Comparison of ENCODE assay signal across 1 cellular context in the genomic region with DNA sequence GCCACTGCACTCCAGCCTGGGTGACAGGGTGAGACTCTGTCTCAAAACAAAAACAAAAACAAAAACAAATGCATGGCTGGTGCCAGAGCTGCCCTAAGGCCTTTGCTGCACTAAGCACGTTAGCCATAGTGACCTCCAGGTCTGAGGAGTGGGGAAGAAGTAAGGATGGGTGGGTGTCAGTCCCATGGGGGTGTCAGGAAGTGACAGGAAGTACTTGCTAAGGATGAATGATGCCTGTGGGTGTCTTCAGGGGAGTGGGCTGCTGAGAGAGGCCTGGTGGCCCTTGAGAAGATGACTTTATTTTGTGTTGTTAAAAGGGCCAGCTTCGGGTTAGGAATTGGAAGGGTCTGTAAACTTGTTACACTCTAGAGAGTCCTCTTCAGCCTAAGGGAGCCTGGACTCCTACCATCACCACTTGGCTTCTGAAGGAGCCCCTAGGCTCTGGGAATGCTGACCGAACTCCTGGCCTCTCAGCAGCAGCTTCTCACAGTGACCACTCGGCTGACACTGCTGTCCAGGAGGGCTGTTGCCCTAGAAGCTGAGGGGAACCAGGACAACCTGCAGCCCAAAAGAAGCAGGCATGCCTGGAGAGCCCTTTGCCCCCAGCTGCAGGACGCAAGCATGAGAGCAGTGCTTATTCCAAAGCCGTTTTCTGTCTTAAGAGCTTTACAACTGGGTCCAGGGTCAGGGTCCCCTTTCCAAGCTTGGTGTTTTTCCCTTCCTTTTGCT.
TF ChIP-seq lines count a peak whose summit lies in the region.

No MANE protein-coding gene starts in this region.

TF ChIP-seq in WTC11, 78 proteins besides CTCF, POLR2A, EP300 and RAD21 (continued from another document):
- TF ChIP-seq, protein P1, sequence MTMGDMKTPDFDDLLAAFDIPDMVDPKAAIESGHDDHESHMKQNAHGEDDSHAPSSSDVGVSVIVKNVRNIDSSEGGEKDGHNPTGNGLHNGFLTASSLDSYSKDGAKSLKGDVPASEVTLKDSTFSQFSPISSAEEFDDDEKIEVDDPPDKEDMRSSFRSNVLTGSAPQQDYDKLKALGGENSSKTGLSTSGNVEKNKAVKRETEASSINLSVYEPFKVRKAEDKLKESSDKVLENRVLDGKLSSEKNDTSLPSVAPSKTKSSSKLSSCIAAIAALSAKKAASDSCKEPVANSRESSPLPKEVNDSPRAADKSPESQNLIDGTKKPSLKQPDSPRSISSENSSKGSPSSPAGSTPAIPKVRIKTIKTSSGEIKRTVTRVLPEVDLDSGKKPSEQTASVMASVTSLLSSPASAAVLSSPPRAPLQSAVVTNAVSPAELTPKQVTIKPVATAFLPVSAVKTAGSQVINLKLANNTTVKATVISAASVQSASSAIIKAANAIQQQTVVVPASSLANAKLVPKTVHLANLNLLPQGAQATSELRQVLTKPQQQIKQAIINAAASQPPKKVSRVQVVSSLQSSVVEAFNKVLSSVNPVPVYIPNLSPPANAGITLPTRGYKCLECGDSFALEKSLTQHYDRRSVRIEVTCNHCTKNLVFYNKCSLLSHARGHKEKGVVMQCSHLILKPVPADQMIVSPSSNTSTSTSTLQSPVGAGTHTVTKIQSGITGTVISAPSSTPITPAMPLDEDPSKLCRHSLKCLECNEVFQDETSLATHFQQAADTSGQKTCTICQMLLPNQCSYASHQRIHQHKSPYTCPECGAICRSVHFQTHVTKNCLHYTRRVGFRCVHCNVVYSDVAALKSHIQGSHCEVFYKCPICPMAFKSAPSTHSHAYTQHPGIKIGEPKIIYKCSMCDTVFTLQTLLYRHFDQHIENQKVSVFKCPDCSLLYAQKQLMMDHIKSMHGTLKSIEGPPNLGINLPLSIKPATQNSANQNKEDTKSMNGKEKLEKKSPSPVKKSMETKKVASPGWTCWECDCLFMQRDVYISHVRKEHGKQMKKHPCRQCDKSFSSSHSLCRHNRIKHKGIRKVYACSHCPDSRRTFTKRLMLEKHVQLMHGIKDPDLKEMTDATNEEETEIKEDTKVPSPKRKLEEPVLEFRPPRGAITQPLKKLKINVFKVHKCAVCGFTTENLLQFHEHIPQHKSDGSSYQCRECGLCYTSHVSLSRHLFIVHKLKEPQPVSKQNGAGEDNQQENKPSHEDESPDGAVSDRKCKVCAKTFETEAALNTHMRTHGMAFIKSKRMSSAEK (CRISPR knock-in tag; IDR thresholded peaks at IDR 0.05; ENCODE audit: borderline replicate concordance): no peak
- no peak for TF ChIP-seq FOXJ3 (CRISPR knock-in tag; IDR thresholded peaks at IDR 0.05; ENCODE audit: borderline replicate concordance)
- TF ChIP-seq, protein P2, sequence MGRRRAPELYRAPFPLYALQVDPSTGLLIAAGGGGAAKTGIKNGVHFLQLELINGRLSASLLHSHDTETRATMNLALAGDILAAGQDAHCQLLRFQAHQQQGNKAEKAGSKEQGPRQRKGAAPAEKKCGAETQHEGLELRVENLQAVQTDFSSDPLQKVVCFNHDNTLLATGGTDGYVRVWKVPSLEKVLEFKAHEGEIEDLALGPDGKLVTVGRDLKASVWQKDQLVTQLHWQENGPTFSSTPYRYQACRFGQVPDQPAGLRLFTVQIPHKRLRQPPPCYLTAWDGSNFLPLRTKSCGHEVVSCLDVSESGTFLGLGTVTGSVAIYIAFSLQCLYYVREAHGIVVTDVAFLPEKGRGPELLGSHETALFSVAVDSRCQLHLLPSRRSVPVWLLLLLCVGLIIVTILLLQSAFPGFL (CRISPR knock-in tag; IDR thresholded peaks at IDR 0.05; ENCODE audit: borderline replicate concordance): no peak
- TF ChIP-seq, protein P3, sequence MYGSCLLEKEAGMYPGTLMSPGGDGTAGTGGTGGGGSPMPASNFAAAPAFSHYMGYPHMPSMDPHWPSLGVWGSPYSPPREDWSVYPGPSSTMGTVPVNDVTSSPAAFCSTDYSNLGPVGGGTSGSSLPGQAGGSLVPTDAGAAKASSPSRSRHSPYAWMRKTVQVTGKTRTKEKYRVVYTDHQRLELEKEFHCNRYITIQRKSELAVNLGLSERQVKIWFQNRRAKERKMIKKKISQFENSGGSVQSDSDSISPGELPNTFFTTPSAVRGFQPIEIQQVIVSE (CRISPR knock-in tag; IDR thresholded peaks at IDR 0.05; ENCODE audit: borderline replicate concordance): no peak
- TF ChIP-seq, protein P4, sequence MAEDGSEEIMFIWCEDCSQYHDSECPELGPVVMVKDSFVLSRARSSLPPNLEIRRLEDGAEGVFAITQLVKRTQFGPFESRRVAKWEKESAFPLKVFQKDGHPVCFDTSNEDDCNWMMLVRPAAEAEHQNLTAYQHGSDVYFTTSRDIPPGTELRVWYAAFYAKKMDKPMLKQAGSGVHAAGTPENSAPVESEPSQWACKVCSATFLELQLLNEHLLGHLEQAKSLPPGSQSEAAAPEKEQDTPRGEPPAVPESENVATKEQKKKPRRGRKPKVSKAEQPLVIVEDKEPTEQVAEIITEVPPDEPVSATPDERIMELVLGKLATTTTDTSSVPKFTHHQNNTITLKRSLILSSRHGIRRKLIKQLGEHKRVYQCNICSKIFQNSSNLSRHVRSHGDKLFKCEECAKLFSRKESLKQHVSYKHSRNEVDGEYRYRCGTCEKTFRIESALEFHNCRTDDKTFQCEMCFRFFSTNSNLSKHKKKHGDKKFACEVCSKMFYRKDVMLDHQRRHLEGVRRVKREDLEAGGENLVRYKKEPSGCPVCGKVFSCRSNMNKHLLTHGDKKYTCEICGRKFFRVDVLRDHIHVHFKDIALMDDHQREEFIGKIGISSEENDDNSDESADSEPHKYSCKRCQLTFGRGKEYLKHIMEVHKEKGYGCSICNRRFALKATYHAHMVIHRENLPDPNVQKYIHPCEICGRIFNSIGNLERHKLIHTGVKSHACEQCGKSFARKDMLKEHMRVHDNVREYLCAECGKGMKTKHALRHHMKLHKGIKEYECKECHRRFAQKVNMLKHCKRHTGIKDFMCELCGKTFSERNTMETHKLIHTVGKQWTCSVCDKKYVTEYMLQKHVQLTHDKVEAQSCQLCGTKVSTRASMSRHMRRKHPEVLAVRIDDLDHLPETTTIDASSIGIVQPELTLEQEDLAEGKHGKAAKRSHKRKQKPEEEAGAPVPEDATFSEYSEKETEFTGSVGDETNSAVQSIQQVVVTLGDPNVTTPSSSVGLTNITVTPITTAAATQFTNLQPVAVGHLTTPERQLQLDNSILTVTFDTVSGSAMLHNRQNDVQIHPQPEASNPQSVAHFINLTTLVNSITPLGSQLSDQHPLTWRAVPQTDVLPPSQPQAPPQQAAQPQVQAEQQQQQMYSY (CRISPR knock-in tag; IDR thresholded peaks at IDR 0.05): no peak
- TF ChIP-seq, protein P5, sequence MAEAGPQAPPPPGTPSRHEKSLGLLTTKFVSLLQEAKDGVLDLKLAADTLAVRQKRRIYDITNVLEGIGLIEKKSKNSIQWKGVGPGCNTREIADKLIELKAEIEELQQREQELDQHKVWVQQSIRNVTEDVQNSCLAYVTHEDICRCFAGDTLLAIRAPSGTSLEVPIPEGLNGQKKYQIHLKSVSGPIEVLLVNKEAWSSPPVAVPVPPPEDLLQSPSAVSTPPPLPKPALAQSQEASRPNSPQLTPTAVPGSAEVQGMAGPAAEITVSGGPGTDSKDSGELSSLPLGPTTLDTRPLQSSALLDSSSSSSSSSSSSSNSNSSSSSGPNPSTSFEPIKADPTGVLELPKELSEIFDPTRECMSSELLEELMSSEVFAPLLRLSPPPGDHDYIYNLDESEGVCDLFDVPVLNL (CRISPR knock-in tag; IDR thresholded peaks at IDR 0.05; ENCODE audit: borderline replicate concordance, low read depth): no peak
TF ChIP-seq in WTC11: peak in this region for 0.
